In the genomic region with DNA sequence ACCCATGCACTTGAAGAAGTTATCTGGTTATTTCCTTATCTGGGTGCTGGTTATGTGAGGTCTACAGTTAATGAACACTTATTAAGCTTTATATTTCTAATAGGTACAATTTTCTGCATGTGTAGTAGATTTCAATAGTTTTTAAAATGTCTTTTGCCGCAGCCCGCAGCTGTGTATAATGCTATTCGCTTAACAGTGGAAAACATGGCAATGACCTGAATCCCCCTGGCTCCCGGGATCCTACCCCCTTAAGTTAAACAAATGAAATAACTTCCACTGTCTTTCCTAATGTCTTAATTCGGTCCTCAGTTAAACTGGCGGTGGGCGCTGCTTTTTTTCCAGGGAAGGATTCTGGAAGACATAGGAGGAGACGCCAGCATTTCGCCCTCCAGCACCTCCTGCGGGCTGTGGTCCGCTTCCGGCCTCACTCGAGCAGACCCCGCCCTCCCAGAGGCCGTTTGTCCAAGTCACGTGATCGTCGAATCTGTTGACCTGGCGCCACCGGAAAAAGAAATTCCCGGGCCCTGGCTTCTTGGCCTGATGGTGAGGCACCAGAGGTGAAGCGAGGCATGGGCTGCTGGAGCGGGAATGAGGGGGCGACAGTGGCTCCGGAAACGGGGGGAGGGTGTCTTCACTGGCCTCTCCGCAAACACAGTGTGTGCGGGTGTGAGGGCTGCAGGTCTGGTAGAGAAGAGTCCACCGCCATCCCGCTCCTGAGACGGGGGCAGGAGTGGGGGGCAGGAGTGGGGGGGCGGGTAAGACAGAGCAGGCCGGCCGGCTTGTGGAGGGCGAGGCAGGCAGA, we compare ENCODE assay signal across 8 cellular contexts. TPM values are rescaled to one million over a fixed set of nuclear protein-coding genes. Genes with fewer than 3 reads are reported as not detected.
DNase-seq lines count a peak whose midpoint lies in the region; ATAC-seq and TF ChIP-seq lines count a peak whose summit lies in the region.

No MANE protein-coding gene starts in this region.

- peak in 1 of 2 donors; percentile 53 for TF ChIP-seq CTCF in right atrium auricular region (IDR thresholded peaks at IDR 0.05)
- peak in 2 of 4 experiments; percentile 27 to 37 for TF ChIP-seq CTCF in prostate gland (IDR thresholded peaks at IDR 0.05)

- H3K4me3 ChIP-seq in HAP-1 = peak overlapping the region; percentile 46
- peak overlapping the region; percentile 43 to 58 for H3K4me3 ChIP-seq in right atrium auricular region
- H3K4me3 ChIP-seq in prostate gland = peak overlapping the region; percentile 44 to 49
- H3K4me3 ChIP-seq in aorta (ENCODE audit: low read length in 2 of 2) = peak overlapping the region; percentile 15 to 35

- H3K36me3 Mint-ChIP-seq in T-helper 1 cell treated with Interleukin-12 subunit alpha and Interleukin-12 subunit beta and Interleukin-4 antibody, amounts not matched to agents 30 μg/mL and 1 μg/mL, for 36 hours (ENCODE audit: low read depth) = no peaks in the 10 kb centered on the region

- WGBS in prostate gland = 4% methylated on average over 35 of the region's 35 CpGs
- WGBS in aorta, 2 donors = 2% methylated on average over 34 to 35 of the region's 35 CpGs

- peak overlapping the region; percentile 91 for H3K27ac Mint-ChIP-seq in T-helper 1 cell treated with Interleukin-12 subunit alpha and Interleukin-12 subunit beta and Interleukin-4 antibody, amounts not matched to agents 30 μg/mL and 1 μg/mL, for 36 hours

- H3K9me3 ChIP-seq in HAP-1 (no peaks in the 10 kb centered on the region), right atrium auricular region (no peaks in the 10 kb centered on the region), prostate gland (no peaks in the 10 kb centered on the region), aorta (ENCODE audit: control insufficient read depth, low read length) (no peaks in the 10 kb centered on the region)

- H3K4me1 Mint-ChIP-seq in T-helper 1 cell treated with Interleukin-12 subunit alpha and Interleukin-12 subunit beta and Interleukin-4 antibody, amounts not matched to agents 30 μg/mL and 1 μg/mL, for 36 hours (ENCODE audit: low read depth) = peaks cover 12% of the 10 kb centered on the region

- H3K27ac ChIP-seq in right atrium auricular region (peak overlapping the region; percentile 77 to 87), prostate gland (peak overlapping the region; percentile 67 to 76), aorta (ENCODE audit: low read depth in 1 of 2, low read length in 2 of 2) (peak overlapping the region in 1 of 2 donors; percentile 65)

- intact Hi-C loops in prostate gland (cut with DNase I) = no loop called here
- intact Hi-C loops in aorta (cut with DNase I) = no loop called here

- H3K36me3 ChIP-seq in HAP-1 (replicated peaks) (no peaks in the 10 kb centered on the region), right atrium auricular region (no peaks in the 10 kb centered on the region), prostate gland (no peaks in the 10 kb centered on the region), aorta (ENCODE audit: control insufficient read depth in 1 of 2, insufficient read depth in 2 of 2, low read length in 1 of 2) (no peaks in the 10 kb centered on the region)

- H3K4me1 ChIP-seq in HAP-1 (peaks cover 10% of the 10 kb centered on the region), right atrium auricular region (peaks cover 0 to 8% of the 10 kb centered on the region in 2 donors), prostate gland (replicated peaks) (no peaks in the 10 kb centered on the region), aorta (ENCODE audit: control insufficient read depth in 1 of 2, insufficient read depth in 2 of 2, low read length in 2 of 2) (no peaks in the 10 kb centered on the region)

- no peaks in the 10 kb centered on the region for H3K27me3 Mint-ChIP-seq in T-helper 1 cell treated with Interleukin-12 subunit alpha and Interleukin-12 subunit beta and Interleukin-4 antibody, amounts not matched to agents 30 μg/mL and 1 μg/mL, for 36 hours (ENCODE audit: low read depth)

- peak; percentile 96 for ATAC-seq in aorta (ENCODE audit: low FRiP score)

- no peaks in the 10 kb centered on the region for H3K9me3 Mint-ChIP-seq in T-helper 1 cell treated with Interleukin-12 subunit alpha and Interleukin-12 subunit beta and Interleukin-4 antibody, amounts not matched to agents 30 μg/mL and 1 μg/mL, for 36 hours

- TF ChIP-seq POLR2A in prostate gland (IDR thresholded peaks at IDR 0.05) = peak; percentile 28

- DNase-seq in EL = peak; percentile 93
- peak; percentile 99 to 100 for DNase-seq in HAP-1 (ENCODE audit: low spot score in 2 of 2)
- DNase-seq in NCI-H1105 treated with DMSO at 0.1 percent for 48 hours (lab: John Stamatoyannopoulos, UW) = peak; percentile 78
- peak in 57 of 58 donors; percentile 33 to 93 (median 79) for DNase-seq in anterior cingulate cortex (lab: John Stamatoyannopoulos, UW)
- DNase-seq in right atrium auricular region (ENCODE audit: low spot score) = peak; percentile 92
- peak; percentile 85 for DNase-seq in prostate gland (ENCODE audit: low spot score)
- DNase-seq in aorta = peak; percentile 93 to 95

- H3K27me3 ChIP-seq in HAP-1 (ENCODE audit: low read depth) (no peaks in the 10 kb centered on the region), right atrium auricular region (no peaks in the 10 kb centered on the region), prostate gland (replicated peaks; ENCODE audit: insufficient read depth) (no peaks in the 10 kb centered on the region), aorta (ENCODE audit: control insufficient read depth in 1 of 2, insufficient read depth in 2 of 2, low read length in 1 of 2) (no peaks in the 10 kb centered on the region)

- in situ Hi-C loops in HAP-1 (cut with MboI; ENCODE audit: low sequenced_read_pairs) = no loop called here

- H3K4me3 Mint-ChIP-seq in T-helper 1 cell treated with Interleukin-12 subunit alpha and Interleukin-12 subunit beta and Interleukin-4 antibody, amounts not matched to agents 30 μg/mL and 1 μg/mL, for 36 hours = peak overlapping the region; percentile 88

RNA-seq across cellular contexts. Expression of gene CSPG4, which starts 45.6 kb away (rescaled TPM):
- total RNA-seq in right atrium auricular region = 10 to 100 TPM; 32.6 to 55.6 TPM
- 10 to 100 TPM; 14.3 to 29.4 TPM for total RNA-seq in prostate gland
- total RNA-seq in aorta = 100 to 1,000 TPM in 1 of 2 donors, 10 to 100 TPM in 1; 86.8 to 160 TPM
- 10 to 100 TPM; 10.6 to 45.1 TPM for polyA plus RNA-seq in aorta
